ENCODE assay signal across 9 cellular contexts in genomic region chr10:89224697-89225443, GRCh38. TPM values are rescaled to one million over a fixed set of nuclear protein-coding genes. Genes with fewer than 3 reads are reported as not detected.
A peak's percentile ranks its signal among the peaks of the same experiment; 100 is the strongest.
DNase-seq lines count a peak whose midpoint lies in the region; ATAC-seq, FAIRE-seq and TF ChIP-seq lines count a peak whose summit lies in the region.
"Had no signal": no experiment of that assay in that cellular context is flagged by ENCODE, and none has a peak within 500 bp of the region (broad histone marks: within the 10 kb centered on the region; RNA-seq: fewer than 3 reads in every experiment).

No MANE protein-coding gene starts in this region.

- peaks cover 7% of the 10 kb centered on the region for H3K36me3 Mint-ChIP-seq in activated naive CD8-positive, alpha-beta T cell
- H3K36me3 Mint-ChIP-seq in progenitor cell of endocrine pancreas (ENCODE audit: insufficient read depth): peaks cover 3% of the 10 kb centered on the region

- FAIRE-seq in D721Med (lab: Jason Lieb, UNC): no peak
- FAIRE-seq: colon had no signal

- no peaks in the 10 kb centered on the region for H4K20me1 ChIP-seq in MM.1S (ENCODE audit: insufficient read depth, low read length)

- peak overlapping the region; percentile 47 for H3K27ac Mint-ChIP-seq in activated naive CD8-positive, alpha-beta T cell
- H3K27ac Mint-ChIP-seq in progenitor cell of endocrine pancreas: peak overlapping the region; percentile 88

- H3K4me2 ChIP-seq in MM.1S (ENCODE audit: low read depth, low read length): no peak overlapping the region

- H3K27me3 Mint-ChIP-seq in activated naive CD8-positive, alpha-beta T cell: no peaks in the 10 kb centered on the region
- H3K27me3 Mint-ChIP-seq in progenitor cell of endocrine pancreas: no peaks in the 10 kb centered on the region

- no peaks in the 10 kb centered on the region for H3K4me1 ChIP-seq in MM.1S (ENCODE audit: low read length)

- intact Hi-C loops in head of caudate nucleus (cut with DNase I): no loop called here

- no peaks in the 10 kb centered on the region for H3F3A ChIP-seq in MM.1S (ENCODE audit: insufficient read depth, low read length)

- peak overlapping the region; percentile 73 for H3K4me3 Mint-ChIP-seq in activated naive CD8-positive, alpha-beta T cell
- H3K4me3 Mint-ChIP-seq in progenitor cell of endocrine pancreas (ENCODE audit: low read depth): peak overlapping the region; percentile 58

- no peaks in the 10 kb centered on the region for H3K9me2 ChIP-seq in MM.1S (replicated peaks; ENCODE audit: insufficient read depth, low read length)

- H3K79me2 ChIP-seq in MM.1S (ENCODE audit: low read length): no peaks in the 10 kb centered on the region

- H3K4me1 Mint-ChIP-seq in activated naive CD8-positive, alpha-beta T cell (ENCODE audit: low read depth): peaks cover 8% of the 10 kb centered on the region
- peaks cover 6% of the 10 kb centered on the region for H3K4me1 Mint-ChIP-seq in progenitor cell of endocrine pancreas (ENCODE audit: low read depth)

- H3K9ac ChIP-seq in MM.1S (ENCODE audit: low read length): no peak overlapping the region

- H3K4me3 ChIP-seq in MM.1S (ENCODE audit: low read length): no peak overlapping the region

- TF ChIP-seq CTCF in D721Med (IDR thresholded peaks at IDR 0.05; ENCODE audit: insufficient read depth, missing control alignments) (peak; percentile 13), progenitor cell of endocrine pancreas (IDR thresholded peaks at IDR 0.05; ENCODE audit: unreplicated experiment) (peak; percentile 51), MM.1S (IDR thresholded peaks at IDR 0.05; ENCODE audit: low read length) (no peak)

- no peaks in the 10 kb centered on the region for H3K36me3 ChIP-seq in MM.1S (replicated peaks; ENCODE audit: insufficient read depth, low read length)

- H3K9me3 Mint-ChIP-seq in activated naive CD8-positive, alpha-beta T cell (ENCODE audit: low read depth): no peaks in the 10 kb centered on the region
- peaks cover 6% of the 10 kb centered on the region for H3K9me3 Mint-ChIP-seq in progenitor cell of endocrine pancreas (ENCODE audit: low read depth)

- H3K9me3 ChIP-seq in MM.1S (replicated peaks; ENCODE audit: insufficient read depth, low read length): no peaks in the 10 kb centered on the region

- DNase-seq in D721Med (ENCODE audit: insufficient read length, low spot score) (no peak), head of caudate nucleus (peak in 34 of 42 donors; percentile 40 to 86 (median 62)), progenitor cell of endocrine pancreas (ENCODE audit: low spot score, unreplicated experiment) (no peak), MM.1S (no peak), NCI-H2029 treated with DMSO at 0.1 percent for 48 hours (lab: John Stamatoyannopoulos, UW) (no peak), GM19240 (ENCODE audit: insufficient read length, low spot score) (no peak)

- H3K27ac ChIP-seq in MM.1S (ENCODE audit: low read length): no peak overlapping the region

- no peak for ATAC-seq in HG03159 (IDR thresholded peaks at IDR 0.05; ENCODE audit: unreplicated experiment)

- H3K27me3 ChIP-seq in MM.1S (replicated peaks; ENCODE audit: insufficient read depth, low read length): no peaks in the 10 kb centered on the region

- no peak overlapping the region for H2AFZ ChIP-seq in MM.1S (ENCODE audit: low read length)

RNA-seq across cellular contexts. Expression of gene CH25H, which starts 17.8 kb away (rescaled TPM):
- not detected in 2 replicates for total RNA-seq in progenitor cell of endocrine pancreas

RNA-seq across cellular contexts. Expression of gene LIPA, which starts 26.7 kb away (rescaled TPM):
- 17.0 and 19.5 TPM in 2 replicates for total RNA-seq in progenitor cell of endocrine pancreas

Comparison
In these comparisons a context has a peak if more than half of its experiments do, and no peak if none do; other contexts are left out.
1. DNase-seq: peak in head of caudate nucleus (34 of 42); none in D721Med (single experiment), progenitor cell of endocrine pancreas (single experiment), MM.1S (single experiment), NCI-H2029 treated with DMSO at 0.1 percent for 48 hours (single experiment) and GM19240 (single experiment).